Comparison of ENCODE assay signal across 19 cellular contexts in the genomic region with DNA sequence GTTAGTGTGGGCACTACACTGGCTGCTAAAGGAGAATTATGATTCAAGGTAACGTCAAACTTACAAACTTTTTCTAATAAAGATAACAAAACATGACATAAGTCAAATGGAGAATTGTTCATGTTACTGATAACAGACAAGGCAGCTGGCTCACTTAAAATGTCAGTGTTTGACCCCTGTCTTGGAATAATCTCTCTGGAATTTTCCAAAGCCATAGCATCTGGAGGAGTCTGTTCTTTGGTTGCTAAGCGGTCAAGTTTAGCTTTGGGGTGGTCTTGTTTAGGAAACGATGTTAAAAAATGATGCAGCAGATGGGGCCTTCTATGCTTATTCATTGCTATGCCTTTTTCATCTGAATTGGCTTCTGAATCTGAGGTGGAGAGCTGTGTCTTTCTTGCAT. TPM values are rescaled to one million over a fixed set of nuclear protein-coding genes. Genes with fewer than 3 reads are reported as not detected.
DNase-seq lines count a peak whose midpoint lies in the region; ATAC-seq, FAIRE-seq and TF ChIP-seq lines count a peak whose summit lies in the region.
"Had no signal": no experiment of that assay in that cellular context is flagged by ENCODE, and none has a peak within 500 bp of the region (broad histone marks: within the 10 kb centered on the region; RNA-seq: fewer than 3 reads in every experiment).

No MANE protein-coding gene starts in this region.

- H3K27ac ChIP-seq in liver (ENCODE audit: low read depth in 1 of 2, low read length in 2 of 2) (no peak overlapping the region), right lobe of liver (no peak overlapping the region), mesenchymal stem cell (ENCODE audit: low read length, poor library complexity, severe bottlenecking) (no peak overlapping the region)
- H3K27ac ChIP-seq: BLaER1 had no signal

- no peak overlapping the region for H3K14ac ChIP-seq in mesenchymal stem cell (ENCODE audit: low read length in 2 of 2)

- H2BK5ac ChIP-seq in mesenchymal stem cell (ENCODE audit: low read depth, low read length, poor library complexity, severe bottlenecking), result no peak overlapping the region

- no peak overlapping the region for H3K18ac ChIP-seq in mesenchymal stem cell (ENCODE audit: low read depth in 1 of 2, low read length in 2 of 2)

- no peak overlapping the region for H3K4me2 ChIP-seq in mesenchymal stem cell (ENCODE audit: low read length, poor library complexity, severe bottlenecking)
- H3K4me2 ChIP-seq: BLaER1 had no signal

- H3K79me1 ChIP-seq in mesenchymal stem cell (replicated peaks; ENCODE audit: low read length, poor library complexity, severe bottlenecking), result no peaks in the 10 kb centered on the region

- no peak overlapping the region for H3K9ac ChIP-seq in liver (ENCODE audit: low read depth in 1 of 2, low read length in 2 of 2)
- H3K9ac ChIP-seq in mesenchymal stem cell (ENCODE audit: low read length), result no peak overlapping the region
- H3K9ac ChIP-seq: BLaER1 had no signal

- H4K8ac ChIP-seq in mesenchymal stem cell (ENCODE audit: low read length), result no peak overlapping the region

- no peak overlapping the region for H2BK120ac ChIP-seq in mesenchymal stem cell (ENCODE audit: low read depth, low read length)

- H2AFZ ChIP-seq in mesenchymal stem cell (ENCODE audit: low read depth, low read length), result no peak overlapping the region

- ATAC-seq in right lobe of liver (no peak), HG02970 (IDR thresholded peaks at IDR 0.05; ENCODE audit: low FRiP score, unreplicated experiment) (no peak), HG02610 (IDR thresholded peaks at IDR 0.05; ENCODE audit: unreplicated experiment) (no peak)
- ATAC-seq: GM12878 had no signal

- no peak overlapping the region for H4K91ac ChIP-seq in mesenchymal stem cell (ENCODE audit: low read length)

- no peak overlapping the region for H3K23ac ChIP-seq in mesenchymal stem cell (ENCODE audit: low read length in 2 of 2)

- WGBS in liver, result 83% methylated on average over 3 of the region's 3 CpGs
- 87% methylated on average over 3 of the region's 3 CpGs for WGBS in right lobe of liver (ENCODE audit: insufficient coverage, low coverage, low lambda C conversion rate, missing lambda C conversion rate)
- 54% methylated on average over 2 of the region's 3 CpGs for WGBS in mesenchymal stem cell

- H3K27me3 ChIP-seq in liver (ENCODE audit: control insufficient read depth in 4 of 4, insufficient read depth in 4 of 4, low read length in 3 of 4) (no peaks in the 10 kb centered on the region), right lobe of liver (no peaks in the 10 kb centered on the region), mesenchymal stem cell (ENCODE audit: control insufficient read depth in 1 of 2, insufficient read depth in 1 of 2, low read length in 2 of 2) (no peaks in the 10 kb centered on the region)
- H3K27me3 ChIP-seq: BLaER1 had no signal

- no peak overlapping the region for H2AK5ac ChIP-seq in mesenchymal stem cell (ENCODE audit: low read length, severe bottlenecking)

- H3K4ac ChIP-seq in mesenchymal stem cell (ENCODE audit: low read depth in 1 of 2, low read length in 2 of 2), result no peak overlapping the region

- DNase-seq in right lobe of liver (no peak), mesenchymal stem cell (peak; percentile 18), frontal cortex (ENCODE audit: low spot score in 2 of 2) (no peak), GM10266 (ENCODE audit: extremely low spot score) (no peak)
- DNase-seq: DND-41, HFFc6, NCI-H187 treated with DMSO at 0.1 percent for 48 hours, NCI-H446, NCI-H69, SHP77 treated with DMSO at 0.1 percent for 48 hours had no signal

- intact Hi-C loops in right lobe of liver (cut with DNase I), result no loop called here

- no peak overlapping the region for H2BK12ac ChIP-seq in mesenchymal stem cell (ENCODE audit: low read length in 2 of 2)

- H3K4me1 ChIP-seq in liver (ENCODE audit: control insufficient read depth in 4 of 4, insufficient read depth in 4 of 4, low read length in 3 of 4), result peaks cover 0 to 2% (median 0%) of the 10 kb centered on the region in 4 donors
- no peaks in the 10 kb centered on the region for H3K4me1 ChIP-seq in right lobe of liver
- no peaks in the 10 kb centered on the region for H3K4me1 ChIP-seq in mesenchymal stem cell (ENCODE audit: control insufficient read depth, insufficient read depth, low read depth, low read length)
- H3K4me1 ChIP-seq: BLaER1 had no signal

- FAIRE-seq in endometrium (lab: Jason Lieb, UNC), result peak; percentile 94
- no peak for FAIRE-seq in frontal cortex (lab: Jason Lieb, UNC)
- FAIRE-seq: G401.6, GM12878, GM18507, H1 had no signal

- TF ChIP-seq CTCF in liver (IDR thresholded peaks at IDR 0.05; ENCODE audit: low read depth, low read length, missing input control) (no peak), right lobe of liver (IDR thresholded peaks at IDR 0.05) (no peak), GM10266 (IDR thresholded peaks at IDR 0.05; ENCODE audit: control insufficient read depth, insufficient read depth, low read depth, missing control alignments) (no peak)

- no peak for TF ChIP-seq POLR2A in right lobe of liver (IDR thresholded peaks at IDR 0.05)

- TF ChIP-seq RAD21 in liver (IDR thresholded peaks at IDR 0.05), result no peak

- H3K4me3 ChIP-seq in liver (ENCODE audit: low read depth in 1 of 3, low read length in 3 of 3) (no peak overlapping the region), right lobe of liver (no peak overlapping the region), mesenchymal stem cell (ENCODE audit: insufficient read depth in 1 of 2, low read depth in 1 of 2, low read length in 2 of 2) (no peak overlapping the region)
- H3K4me3 ChIP-seq: BLaER1, GM12878 had no signal

- peaks cover 0 to 13% (median 3%) of the 10 kb centered on the region in 4 donors for H3K36me3 ChIP-seq in liver (ENCODE audit: control insufficient read depth in 4 of 4, insufficient read depth in 3 of 4, low read depth in 1 of 4, low read length in 3 of 4)
- H3K36me3 ChIP-seq in right lobe of liver, result no peaks in the 10 kb centered on the region
- H3K36me3 ChIP-seq in mesenchymal stem cell (ENCODE audit: control insufficient read depth in 1 of 2, insufficient read depth in 2 of 2, low read depth in 1 of 2, low read length in 2 of 2), result peaks cover 0 to 58% of the 10 kb centered on the region in 2 experiments
- H3K36me3 ChIP-seq: BLaER1 had no signal

- H3K9me3 ChIP-seq in liver (ENCODE audit: control insufficient read depth in 4 of 4, low read length in 3 of 4) (no peaks in the 10 kb centered on the region), right lobe of liver (no peaks in the 10 kb centered on the region), mesenchymal stem cell (ENCODE audit: control insufficient read depth, low read length) (no peaks in the 10 kb centered on the region)
- H3K9me3 ChIP-seq: BLaER1 had no signal

- no peak overlapping the region for H2BK15ac ChIP-seq in mesenchymal stem cell (ENCODE audit: low read depth, poor library complexity, severe bottlenecking)

TF ChIP-seq in liver, 16 proteins besides CTCF, POLR2A, EP300 and RAD21:
- TF ChIP-seq, protein P1, sequence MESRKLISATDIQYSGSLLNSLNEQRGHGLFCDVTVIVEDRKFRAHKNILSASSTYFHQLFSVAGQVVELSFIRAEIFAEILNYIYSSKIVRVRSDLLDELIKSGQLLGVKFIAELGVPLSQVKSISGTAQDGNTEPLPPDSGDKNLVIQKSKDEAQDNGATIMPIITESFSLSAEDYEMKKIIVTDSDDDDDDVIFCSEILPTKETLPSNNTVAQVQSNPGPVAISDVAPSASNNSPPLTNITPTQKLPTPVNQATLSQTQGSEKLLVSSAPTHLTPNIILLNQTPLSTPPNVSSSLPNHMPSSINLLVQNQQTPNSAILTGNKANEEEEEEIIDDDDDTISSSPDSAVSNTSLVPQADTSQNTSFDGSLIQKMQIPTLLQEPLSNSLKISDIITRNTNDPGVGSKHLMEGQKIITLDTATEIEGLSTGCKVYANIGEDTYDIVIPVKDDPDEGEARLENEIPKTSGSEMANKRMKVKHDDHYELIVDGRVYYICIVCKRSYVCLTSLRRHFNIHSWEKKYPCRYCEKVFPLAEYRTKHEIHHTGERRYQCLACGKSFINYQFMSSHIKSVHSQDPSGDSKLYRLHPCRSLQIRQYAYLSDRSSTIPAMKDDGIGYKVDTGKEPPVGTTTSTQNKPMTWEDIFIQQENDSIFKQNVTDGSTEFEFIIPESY (IDR thresholded peaks at IDR 0.05), result no peak
- peak; percentile 52 for TF ChIP-seq NR2F2 (IDR thresholded peaks at IDR 0.05)

RNA-seq across cellular contexts. Expression of gene LYST, which starts 56.8 kb away (rescaled TPM):
- total RNA-seq in liver (10 to 100 TPM; 19.9 to 45.9 TPM), right lobe of liver (10 to 100 TPM in 5 of 6 experiments, 1 to 10 TPM in 1; 9.0 to 16.6 (median 12.5) TPM), frontal cortex (66.0 TPM)
- 1 to 10 TPM; 3.4 to 8.4 TPM for polyA plus RNA-seq in liver
- 4.3 TPM for polyA plus RNA-seq in mesenchymal stem cell (2013, experiment 1 of 2)
- polyA plus RNA-seq in mesenchymal stem cell (2013, experiment 2 of 2), result 5.7 TPM
